Comparison of ENCODE assay signal across 8 cellular contexts in genomic region chr11:18706330-18707243, GRCh38. TPM values are rescaled to one million over a fixed set of nuclear protein-coding genes. Genes with fewer than 3 reads are reported as not detected.
DNase-seq lines count a peak whose midpoint lies in the region; ATAC-seq, FAIRE-seq and TF ChIP-seq lines count a peak whose summit lies in the region.

No MANE protein-coding gene starts in this region.

- POLR2A ChIA-PET in H1 (lab: Charles Lee; ENCODE audit: partially characterized antibody), result interaction anchor here (0.7 to 0.9 kb wide), 2 partner anchors 9 to 15 kb away, joined by 3 to 6 read pairs; no protein-coding TSS in a partner anchor

- no peaks in the 10 kb centered on the region for H3K79me1 ChIP-seq in H1 (ENCODE audit: low read depth, low read length)

- CTCF ChIA-PET in H1 (lab: Charles Lee; ENCODE audit: partially characterized antibody), result interaction anchor here (0.6 to 2.6 kb wide), 9 partner anchors 14 to 591 kb away, joined by 3 to 14 read pairs (median 7); no protein-coding TSS in a partner anchor

- no peak for TF ChIP-seq RAD21 in H1 (IDR thresholded peaks at IDR 0.05 in 1 of 2, conservative IDR thresholded peaks at IDR 0.05 in 1 of 2; ENCODE audit: low read depth in 2 of 2, low read length in 2 of 2)

- no peak overlapping the region for H2BK15ac ChIP-seq in H1 (ENCODE audit: low read length)

- no peak overlapping the region; a peak in 1 of 7 replicates for H3K9ac ChIP-seq in H1 (replicated peaks in 1 of 4; ENCODE audit: extremely low read depth in 1 of 4, low read depth in 3 of 4, low read length in 3 of 4)

- no peak overlapping the region for H2AK5ac ChIP-seq in H1 (ENCODE audit: low read depth, low read length)

- H3K4me2 ChIP-seq in H1 (ENCODE audit: insufficient read depth in 1 of 2, low read depth in 2 of 2, low read length in 2 of 2), result peak overlapping the region; percentile 53 to 89; a peak in 3 of 4 replicates

- H3K56ac ChIP-seq in H1 (replicated peaks; ENCODE audit: insufficient read length, low read depth, low read length), result no peak overlapping the region

- H3K79me2 ChIP-seq in H1 (ENCODE audit: control insufficient read depth in 1 of 2, insufficient read depth in 2 of 2, low read length in 2 of 2), result no peaks in the 10 kb centered on the region

- peak; percentile 35 for DNase-seq in LHCN-M2 (ENCODE audit: low read depth)
- peak; percentile 48 to 55 for DNase-seq in activated CD4-positive, alpha-beta T cell treated with anti-CD3 and anti-CD28 coated beads, Interleukin-2, amount 50 U/mL, for 4 hours
- DNase-seq in H1 (ENCODE audit: low read depth in 1 of 2, low spot score in 2 of 2), result no peak
- peak; percentile 77 for DNase-seq in mesenteric fat pad (ENCODE audit: low spot score)
- peak in 1 of 2 donors; percentile 84 for DNase-seq in suprapubic skin (ENCODE audit: low spot score in 2 of 2)
- no peak for DNase-seq in cortex of kidney (lab: John Stamatoyannopoulos, UW)

- TF ChIP-seq CTCF in H1 (IDR thresholded peaks at IDR 0.05; ENCODE audit: control extremely low read depth in 1 of 3, insufficient read depth in 1 of 3, low read depth in 1 of 3, low read length in 3 of 3) (no peak), suprapubic skin (IDR thresholded peaks at IDR 0.05) (no peak)

- ATAC-seq in GM18868 (IDR thresholded peaks at IDR 0.05; ENCODE audit: unreplicated experiment), result peak; percentile 63
- no peak for ATAC-seq in HG03439 (IDR thresholded peaks at IDR 0.05; ENCODE audit: unreplicated experiment)

- no peak overlapping the region for H3K23ac ChIP-seq in H1 (ENCODE audit: insufficient read length)

- H2BK120ac ChIP-seq in H1 (replicated peaks; ENCODE audit: low read depth, low read length), result no peak overlapping the region

- H3K4me3 ChIP-seq in H1 (ENCODE audit: extremely low read depth in 1 of 4, insufficient read depth in 2 of 4, low read depth in 3 of 4, low read length in 4 of 4) (peak overlapping the region in 3 of 4 experiments; percentile 32 to 55 (median 35); a peak in 7 of 8 replicates), suprapubic skin (peak overlapping the region; percentile 60)

- H2BK5ac ChIP-seq in H1 (ENCODE audit: low read depth, low read length), result no peak overlapping the region

- no peak overlapping the region for H2AFZ ChIP-seq in H1 (ENCODE audit: low read length)

- H3K36me3 ChIP-seq in H1 (ENCODE audit: control insufficient read depth in 2 of 4, insufficient read depth in 4 of 4, low read length in 3 of 4) (no peaks in the 10 kb centered on the region), suprapubic skin (peaks cover 9% of the 10 kb centered on the region)

- H3K27ac ChIP-seq in H1 (ENCODE audit: low read depth, low read length) (no peak overlapping the region), suprapubic skin (peak overlapping the region; percentile 68)

- H3K18ac ChIP-seq in H1 (ENCODE audit: extremely low read depth, low read length), result no peak overlapping the region; the same call in 1 of the 2 replicates

- H2BK12ac ChIP-seq in H1 (ENCODE audit: low read depth, low read length), result no peak overlapping the region

- no peak for FAIRE-seq in H1 (lab: Jason Lieb, UNC)

- H3K14ac ChIP-seq in H1 (ENCODE audit: insufficient read length), result no peak overlapping the region

- 78% methylated on average over 31 of the region's 34 CpGs; no CpG with 5 or more reads in 1 of the 2 experiments for WGBS in H1 (ENCODE audit: extremely low coverage in 1 of 2, insufficient coverage in 1 of 2, insufficient read length in 1 of 2, insufficient replicate concordance in 2 of 2, low coverage in 1 of 2, low lambda C conversion rate in 2 of 2, missing lambda C conversion rate in 1 of 2), 2 experiments
- WGBS in suprapubic skin, result 17% methylated on average over 33 of the region's 34 CpGs

- H3K27me3 ChIP-seq in H1 (replicated peaks in 1 of 4; ENCODE audit: control insufficient read depth in 3 of 4, extremely low read depth in 1 of 4, insufficient read depth in 3 of 4, low read length in 3 of 4) (peaks cover 0 to 2% (median 0%) of the 10 kb centered on the region in 4 experiments; a peak in 3 of 7 replicates), suprapubic skin (no peaks in the 10 kb centered on the region)

- H4K8ac ChIP-seq in H1 (ENCODE audit: extremely low read depth, insufficient read depth, low read length), result no peak overlapping the region

- no peak for TF ChIP-seq EP300 in H1 (IDR thresholded peaks at IDR 0.05; ENCODE audit: borderline replicate concordance in 1 of 2, low read depth in 2 of 2, low read length in 2 of 2)
- TF ChIP-seq EP300 in suprapubic skin (IDR thresholded peaks at IDR 0.05), result no peak

- H4K91ac ChIP-seq in H1 (replicated peaks; ENCODE audit: insufficient read length, low read length), result no peak overlapping the region

- H3K4me1 ChIP-seq in H1 (replicated peaks in 1 of 4; ENCODE audit: control insufficient read depth in 3 of 4, insufficient read depth in 4 of 4, low read length in 3 of 4) (no peaks in the 10 kb centered on the region), suprapubic skin (peaks cover 27% of the 10 kb centered on the region)

- TF ChIP-seq POLR2A in H1 (IDR thresholded peaks at IDR 0.05; ENCODE audit: control extremely low read depth in 1 of 2, low read depth in 2 of 2, low read length in 2 of 2) (no peak), suprapubic skin (IDR thresholded peaks at IDR 0.05) (no peak)

- H3K9me3 ChIP-seq in H1 (ENCODE audit: insufficient read depth in 2 of 2, low read depth in 1 of 2, low read length in 1 of 2), result no peaks in the 10 kb centered on the region
- H3K9me3 ChIP-seq in suprapubic skin, result no peaks in the 10 kb centered on the region

- H4K5ac ChIP-seq in H1 (ENCODE audit: insufficient read length, low read depth, low read length), result no peak overlapping the region

- no peaks in the 10 kb centered on the region for H4K20me1 ChIP-seq in H1 (replicated peaks in 1 of 2; ENCODE audit: control insufficient read depth in 1 of 2, insufficient read depth in 2 of 2, low read length in 2 of 2)

- H2BK20ac ChIP-seq in H1 (ENCODE audit: low read length), result no peak overlapping the region

- H3K4ac ChIP-seq in H1 (replicated peaks; ENCODE audit: insufficient read length, low read depth, low read length), result no peak overlapping the region

- peaks cover 6% of the 10 kb centered on the region; the same call in 1 of the 2 replicates for H3K23me2 ChIP-seq in H1 (ENCODE audit: low read depth, low read length)

TF ChIP-seq in H1, 55 proteins besides CTCF, POLR2A, EP300 and RAD21:
- TF ChIP-seq TAF1 (IDR thresholded peaks at IDR 0.05; ENCODE audit: low read depth, low read length), result peak; percentile 46; the same call in 1 of the 2 replicates
- TF ChIP-seq CREB1 (IDR thresholded peaks at IDR 0.05), result peak; percentile 62
- no peak for TF ChIP-seq RBBP5 (IDR thresholded peaks at IDR 0.05; ENCODE audit: borderline replicate concordance, low read depth, low read length)
TF ChIP-seq in H1: peak in this region for 2.

RNA-seq across cellular contexts. Expression of gene TMEM86A, which starts 8.0 kb away (rescaled TPM):
- total RNA-seq in LHCN-M2 (2014; rRNA removed) (1.6 and 2.1 TPM in 2 replicates), mesenteric fat pad (6.1 TPM), suprapubic skin (10 to 100 TPM; 17.1 to 57.0 (median 41.1) TPM)
- 2.1 TPM for polyA plus RNA-seq in LHCN-M2 (2012)
- total RNA-seq in H1 (2021; fragmentation: NEBNext Ultra II Directional; extraction: Animal tissue kit (Norgen Biotek cat#: 25700)), result 1.7 and 2.0 TPM in 2 replicates
- polyA plus RNA-seq in H1 (2011; rRNA removed), result 1.5 and 2.4 TPM in 2 replicates
- polyA plus RNA-seq in H1 (2011; cell fraction: cytosol; rRNA removed), result 2.1 TPM
- polyA plus RNA-seq in H1 (2011; cell fraction: nucleus; rRNA removed), result 5.1 TPM
- 1.4 to 2.6 TPM (median 1.7 TPM) in 4 replicates for polyA plus RNA-seq in H1 (2012, experiment 1 of 2)
- 1.8 TPM for polyA plus RNA-seq in H1 (2012, experiment 2 of 2)
- polyA plus RNA-seq in H1 (2013, experiment 1 of 2), result 1.4 TPM
- 1.6 TPM for polyA plus RNA-seq in H1 (2013, experiment 2 of 2)
- polyA minus RNA-seq in H1 (2011; rRNA and poly(A)+ RNA removed), result 1.8 and 4.3 TPM in 2 replicates
- 1.0 TPM for polyA minus RNA-seq in H1 (2011; cell fraction: cytosol; rRNA and poly(A)+ RNA removed)
- 7.3 TPM for polyA minus RNA-seq in H1 (2011; cell fraction: nucleus; rRNA and poly(A)+ RNA removed)

RNA-seq across cellular contexts. Expression of gene IGSF22, which starts 19.4 kb away (rescaled TPM):
- not detected in 2 replicates for total RNA-seq in LHCN-M2 (2014; rRNA removed)
- 0.26 TPM for polyA plus RNA-seq in LHCN-M2 (2012)
- total RNA-seq in H1 (2021; fragmentation: NEBNext Ultra II Directional; extraction: Animal tissue kit (Norgen Biotek cat#: 25700)), result not detected in 2 replicates
- polyA plus RNA-seq in H1 (2011; rRNA removed), result 0.06 and 0.14 TPM in 2 replicates
- polyA plus RNA-seq in H1 (2011; cell fraction: cytosol; rRNA removed), result 0.09 TPM
- polyA plus RNA-seq in H1 (2011; cell fraction: nucleus; rRNA removed), result 0.24 TPM
- polyA plus RNA-seq in H1 (2012, experiment 1 of 2), result 0.05 to 0.61 TPM (median 0.11 TPM) in 3 of 4 replicates, not detected in the other
- 0.34 TPM for polyA plus RNA-seq in H1 (2012, experiment 2 of 2)
- polyA plus RNA-seq in H1 (2013, experiment 1 of 2), result 0.04 TPM
- 0.02 TPM for polyA plus RNA-seq in H1 (2013, experiment 2 of 2)
- 0.03 and 0.07 TPM in 2 replicates for polyA minus RNA-seq in H1 (2011; rRNA and poly(A)+ RNA removed)
- not detected for polyA minus RNA-seq in H1 (2011; cell fraction: cytosol; rRNA and poly(A)+ RNA removed)
- 1.1 TPM for polyA minus RNA-seq in H1 (2011; cell fraction: nucleus; rRNA and poly(A)+ RNA removed)
- total RNA-seq in mesenteric fat pad, result 1.00 TPM
- total RNA-seq in suprapubic skin, result 1 to 10 TPM in 1 of 4 donors, not detected in 3; 2.3 TPM

Comparison
In these comparisons a context has a peak if more than half of its experiments do, and no peak if none do; other contexts are left out.
1. DNase-seq: peak in LHCN-M2 (single experiment), activated CD4-positive, alpha-beta T cell treated with anti-CD3 and anti-CD28 coated beads, Interleukin-2, amount 50 U/mL, for 4 hours (2 of 2) and mesenteric fat pad (single experiment); none in H1 (0 of 2) and cortex of kidney (single experiment).